ENCODE assay signal across 12 cellular contexts in the genomic region with DNA sequence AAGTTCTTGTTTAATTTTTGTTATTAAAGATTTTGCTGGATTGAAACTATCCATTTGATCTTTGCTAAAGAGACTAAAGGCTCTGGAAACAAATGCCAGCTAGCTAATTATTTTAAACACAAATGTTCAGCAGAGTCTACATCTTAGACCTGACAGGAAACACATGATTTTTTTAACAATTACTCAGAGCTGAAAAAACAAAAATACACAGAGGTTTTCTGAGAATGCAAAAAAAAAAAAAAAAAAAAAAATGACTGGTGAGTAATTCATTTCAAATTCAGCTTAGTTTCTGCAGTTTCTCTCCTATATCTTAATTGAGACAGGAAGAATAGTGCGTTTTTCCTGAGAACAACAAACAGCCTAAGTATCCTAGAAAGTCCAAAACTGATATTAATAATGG.
"Had no signal": no experiment of that assay in that cellular context is flagged by ENCODE, and none has a peak within 500 bp of the region (broad histone marks: within the 10 kb centered on the region; RNA-seq: fewer than 3 reads in every experiment).

No MANE protein-coding gene starts in this region.

- H3K9me3 ChIP-seq: heart left ventricle, testis had no signal

- H3K27me3 ChIP-seq: heart left ventricle, testis had no signal

- H3K36me3 ChIP-seq: heart left ventricle had no signal

- H3K27ac ChIP-seq: coronary artery, heart left ventricle, testis had no signal

- ATAC-seq: activated CD4-positive, CD25-positive, alpha-beta regulatory T cell treated with anti-CD3 and anti-CD28 coated beads, Interleukin-2, amount 50 U/mL, for 24 hours; activated T-cell treated with anti-CD3 and anti-CD28 coated beads, Interleukin-2, amount 50 U/mL, for 4 hours; heart left ventricle; sciatic nerve had no signal

- DNase-seq: activated CD4-positive, alpha-beta T cell treated with anti-CD3 and anti-CD28 coated beads, Interleukin-2, amount 50 U/mL, for 4 hours; activated gamma-delta T cell; activated T-cell treated with anti-CD3 and anti-CD28 coated beads, Interleukin-2, amount 50 U/mL, for 4 hours; aorta; effector CD4-positive, alpha-beta T cell; heart left ventricle; stimulated activated CD4-positive, alpha-beta T cell treated with anti-CD3 and anti-CD28 coated beads, Interleukin-4, amount 100 ng/mL, for 1 hour; stimulated activated CD8-positive, alpha-beta memory T cell treated with anti-CD3 and anti-CD28 coated beads, Interleukin-4, amount 100 ng/mL, for 48 hours; testis had no signal

- H3K4me3 ChIP-seq: coronary artery, heart left ventricle, testis had no signal
